ENCODE assay signal across 31 cellular contexts in the genomic region with DNA sequence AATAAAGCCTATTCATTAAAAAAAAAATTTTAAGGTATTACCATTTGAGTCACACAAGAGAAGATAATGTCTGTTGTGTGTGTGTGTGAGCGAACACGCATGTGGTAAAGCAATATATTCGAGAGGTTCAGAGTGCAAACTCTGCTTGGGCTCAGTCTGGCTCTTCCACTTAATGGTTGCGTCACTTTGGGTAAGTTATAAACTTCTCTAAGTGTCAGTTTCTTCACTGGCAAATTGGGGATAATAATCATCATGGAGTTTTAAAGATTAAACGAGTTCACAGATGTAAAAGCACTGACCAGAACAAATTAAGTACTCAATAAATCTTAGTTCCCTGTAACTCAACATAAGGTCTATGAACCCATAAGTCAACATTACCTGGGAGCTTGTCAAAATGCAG.
"Had no signal": no experiment of that assay in that cellular context is flagged by ENCODE, and none has a peak within 500 bp of the region (broad histone marks: within the 10 kb centered on the region; RNA-seq: fewer than 3 reads in every experiment).

No MANE protein-coding gene starts in this region.

- H3K4me3 Mint-ChIP-seq: activated CD8-positive, alpha-beta T cell treated with anti-CD3 and anti-CD28 coated beads for 36 hours; activated naive CD4-positive, alpha-beta T cell treated with anti-CD3 and anti-CD28 coated beads, Interleukin-2, amount 10 ng/mL, durations not matched to agents 7 days and 5 days; activated naive CD8-positive, alpha-beta T cell treated with anti-CD3 and anti-CD28 coated beads, Interleukin-2, amount 10 ng/mL, durations not matched to agents 7 days and 5 days; activated T-helper 1 cell treated with anti-CD3 and anti-CD28 coated beads, Interleukin-12 subunit alpha, Interleukin-12 subunit beta, Interleukin-2, Interleukin-4 antibody, amounts not matched to agents 30 ng/mL and 10 ng/mL and 1 ng/mL, durations not matched to agents 14 hours and 24 hours and 36 hours; brain; endodermal cell; immature natural killer cell; nephron; T-helper 1 cell treated with Interleukin-12 subunit alpha and Interleukin-12 subunit beta and Interleukin-4 antibody, amounts not matched to agents 30 μg/mL and 1 μg/mL, for 36 hours had no signal

- H3K36me3 Mint-ChIP-seq: immature natural killer cell had no signal

- H3K9me3 Mint-ChIP-seq: activated CD8-positive, alpha-beta T cell treated with anti-CD3 and anti-CD28 coated beads for 36 hours; activated naive CD4-positive, alpha-beta T cell treated with anti-CD3 and anti-CD28 coated beads, Interleukin-2, amount 10 ng/mL, durations not matched to agents 7 days and 5 days; activated naive CD8-positive, alpha-beta T cell treated with anti-CD3 and anti-CD28 coated beads, Interleukin-2, amount 10 ng/mL, durations not matched to agents 7 days and 5 days; activated T-helper 1 cell treated with anti-CD3 and anti-CD28 coated beads, Interleukin-12 subunit alpha, Interleukin-12 subunit beta, Interleukin-2, Interleukin-4 antibody, amounts not matched to agents 30 ng/mL and 10 ng/mL and 1 ng/mL, durations not matched to agents 14 hours and 24 hours and 36 hours; brain; endodermal cell; immature natural killer cell; nephron; T-helper 1 cell treated with Interleukin-12 subunit alpha and Interleukin-12 subunit beta and Interleukin-4 antibody, amounts not matched to agents 30 μg/mL and 1 μg/mL, for 36 hours had no signal

- H3K9me3 ChIP-seq: ascending aorta, heart left ventricle, left lung, spleen, testis, transverse colon, vagina had no signal

- ATAC-seq: activated CD8-positive, alpha-beta T cell treated with anti-CD3 and anti-CD28 coated beads for 36 hours; esophagus mucosa; foreskin keratinocyte; heart left ventricle; left lung; right cardiac atrium had no signal

- H3K4me3 ChIP-seq: ascending aorta, cardiac muscle cell, heart left ventricle, left lung, lung, spleen, testis, transverse colon, vagina had no signal

- H3K27me3 Mint-ChIP-seq: activated CD8-positive, alpha-beta T cell treated with anti-CD3 and anti-CD28 coated beads for 36 hours; activated naive CD4-positive, alpha-beta T cell treated with anti-CD3 and anti-CD28 coated beads, Interleukin-2, amount 10 ng/mL, durations not matched to agents 7 days and 5 days; activated naive CD8-positive, alpha-beta T cell treated with anti-CD3 and anti-CD28 coated beads, Interleukin-2, amount 10 ng/mL, durations not matched to agents 7 days and 5 days; brain had no signal

- H3K36me3 ChIP-seq: ascending aorta, cardiac muscle cell, heart left ventricle, left lung, transverse colon, vagina, WERI-Rb-1 had no signal

- H3K27me3 ChIP-seq: ascending aorta, cardiac muscle cell, foreskin keratinocyte, heart left ventricle, left lung, spleen, testis, transverse colon, vagina had no signal

- H3K27ac Mint-ChIP-seq: activated CD8-positive, alpha-beta T cell treated with anti-CD3 and anti-CD28 coated beads for 36 hours; activated naive CD4-positive, alpha-beta T cell treated with anti-CD3 and anti-CD28 coated beads, Interleukin-2, amount 10 ng/mL, durations not matched to agents 7 days and 5 days; activated naive CD8-positive, alpha-beta T cell treated with anti-CD3 and anti-CD28 coated beads, Interleukin-2, amount 10 ng/mL, durations not matched to agents 7 days and 5 days; brain; endodermal cell; nephron; T-helper 1 cell treated with Interleukin-12 subunit alpha and Interleukin-12 subunit beta and Interleukin-4 antibody, amounts not matched to agents 30 μg/mL and 1 μg/mL, for 36 hours had no signal

- H3K27ac ChIP-seq: ascending aorta, cardiac muscle cell, foreskin keratinocyte, heart left ventricle, left lung, spleen, testis, transverse colon, vagina, WERI-Rb-1 had no signal

- DNase-seq: activated CD4-positive, alpha-beta T cell treated with anti-CD3 and anti-CD28 coated beads, Interleukin-2, amount 50 U/mL, for 1 hour; activated CD4-positive, CD25-positive, alpha-beta regulatory T cell treated with anti-CD3 and anti-CD28 coated beads, Interleukin-2, amount 50 U/mL, for 72 hours; activated CD8-positive, alpha-beta T cell treated with anti-CD3 and anti-CD28 coated beads for 36 hours; activated gamma-delta T cell; activated naive CD4-positive, alpha-beta T cell treated with anti-CD3 and anti-CD28 coated beads, Interleukin-2, amount 10 ng/mL, durations not matched to agents 7 days and 5 days; activated naive CD8-positive, alpha-beta T cell treated with anti-CD3 and anti-CD28 coated beads, Interleukin-2, amount 10 ng/mL, durations not matched to agents 7 days and 5 days; endodermal cell; foreskin keratinocyte; heart left ventricle; hypothalamus; immature natural killer cell; kidney; left lung; mesendoderm; posterior cingulate gyrus; right cardiac atrium; spleen; stimulated activated naive CD4-positive, alpha-beta T cell treated with Interleukin-2 at 50 U/mL for 16 hours; T-helper 9 cell; testis; transverse colon; WERI-Rb-1 had no signal
